In genomic region chr2:140808816-140809215, GRCh38 we compare ENCODE assay signal across 11 cellular contexts.
DNase-seq lines count a peak whose midpoint lies in the region; ATAC-seq and TF ChIP-seq lines count a peak whose summit lies in the region.
"Had no signal": no experiment of that assay in that cellular context is flagged by ENCODE, and none has a peak within 500 bp of the region (broad histone marks: within the 10 kb centered on the region; RNA-seq: fewer than 3 reads in every experiment).

No MANE protein-coding gene starts in this region.

- no peak overlapping the region for H3K4me3 Mint-ChIP-seq in WTC11

- no peak overlapping the region for H3K27ac Mint-ChIP-seq in WTC11

- H3K9me3 Mint-ChIP-seq in WTC11, result no peaks in the 10 kb centered on the region

- H3K36me3 Mint-ChIP-seq in WTC11, result no peaks in the 10 kb centered on the region

- no peaks in the 10 kb centered on the region for H3K4me1 Mint-ChIP-seq in WTC11

- CTCF ChIA-PET in WTC11 (lab: Charles Lee), result interaction anchor here (0.6 to 1.9 kb wide), 3 partner anchors 22 to 109 kb away, joined by 3 to 5 read pairs (median 3); no protein-coding TSS in a partner anchor

- peak; percentile 5 for DNase-seq in GM12865 (ENCODE audit: low read depth)
- no peak for DNase-seq in WTC11 (ENCODE audit: low spot score)
- DNase-seq in NCI-H2196 (lab: John Stamatoyannopoulos, UW; ENCODE audit: unreplicated experiment), result no peak
- DNase-seq in cerebellar cortex (ENCODE audit: low spot score), result no peak
- DNase-seq in DMS114 treated with DMSO at 0.1 percent for 48 hours (lab: John Stamatoyannopoulos, UW; ENCODE audit: unreplicated experiment), result no peak
- DNase-seq: activated CD4-positive, alpha-beta T cell treated with anti-CD3 and anti-CD28 coated beads for 1 hour; amygdala; thyroid gland had no signal

- POLR2A ChIA-PET in WTC11 (lab: Charles Lee), result no interaction called here

- TF ChIP-seq CTCF in GM12865 (IDR thresholded peaks at IDR 0.05; ENCODE audit: insufficient read depth, low read depth, low read length, missing control alignments), result peak; percentile 2
- TF ChIP-seq CTCF in WTC11 (IDR thresholded peaks at IDR 0.05), result no peak

- no peak overlapping the region for H3K4me3 ChIP-seq in GM12865 (ENCODE audit: low read depth, low read length)
- H3K4me3 ChIP-seq: thyroid gland had no signal

- peak; percentile 81 for ATAC-seq in GM21717 (IDR thresholded peaks at IDR 0.05; ENCODE audit: unreplicated experiment)
- peak; percentile 83 for ATAC-seq in HG03565 (IDR thresholded peaks at IDR 0.05; ENCODE audit: unreplicated experiment)
- ATAC-seq in WTC11, result peak; percentile 88
- no peak for ATAC-seq in HG02840 (IDR thresholded peaks at IDR 0.05; ENCODE audit: low FRiP score, unreplicated experiment)

- H3K27me3 Mint-ChIP-seq in WTC11 (ENCODE audit: low read depth), result no peaks in the 10 kb centered on the region

TF ChIP-seq in WTC11, 78 proteins besides CTCF, POLR2A, EP300 and RAD21:
- TF ChIP-seq SMAD3 (CRISPR knock-in tag; IDR thresholded peaks at IDR 0.05; ENCODE audit: borderline replicate concordance), result no peak
- no peak for TF ChIP-seq ZNF263 (CRISPR knock-in tag; IDR thresholded peaks at IDR 0.05; ENCODE audit: low read depth)
- no peak for TF ChIP-seq PREB (CRISPR knock-in tag; IDR thresholded peaks at IDR 0.05; ENCODE audit: borderline replicate concordance)
- TF ChIP-seq MXD4 (CRISPR knock-in tag; IDR thresholded peaks at IDR 0.05; ENCODE audit: borderline replicate concordance), result no peak
- TF ChIP-seq ARID4B (CRISPR knock-in tag; IDR thresholded peaks at IDR 0.05; ENCODE audit: borderline replicate concordance), result no peak
- TF ChIP-seq USF1 (CRISPR knock-in tag; IDR thresholded peaks at IDR 0.05), result no peak
- TF ChIP-seq IRF2 (CRISPR knock-in tag; IDR thresholded peaks at IDR 0.05; ENCODE audit: borderline replicate concordance, low read depth), result no peak
- no peak for TF ChIP-seq JUN (CRISPR knock-in tag; IDR thresholded peaks at IDR 0.05)
